ENCODE assay signal across 18 cellular contexts in genomic region chr10:74949434-74949833, GRCh38.
DNase-seq lines count a peak whose midpoint lies in the region; ATAC-seq, FAIRE-seq and TF ChIP-seq lines count a peak whose summit lies in the region.
"Had no signal": no experiment of that assay in that cellular context is flagged by ENCODE, and none has a peak within 500 bp of the region (broad histone marks: within the 10 kb centered on the region; RNA-seq: fewer than 3 reads in every experiment).

No MANE protein-coding gene starts in this region.

- no peaks in the 10 kb centered on the region for H4K20me1 ChIP-seq in keratinocyte (ENCODE audit: control insufficient read depth, extremely low read depth, insufficient read depth, low read length)

- no peak for TF ChIP-seq CTCF in astrocyte of the spinal cord (IDR thresholded peaks at IDR 0.05; ENCODE audit: low read depth, low read length)
- no peak for TF ChIP-seq CTCF in keratinocyte (optimal IDR thresholded peaks at IDR 0.05 in 1 of 3, IDR thresholded peaks at IDR 0.05 in 1 of 3, conservative IDR thresholded peaks at IDR 0.05 in 1 of 3; ENCODE audit: extremely low read depth in 1 of 3, insufficient read depth in 2 of 3, low read length in 3 of 3)

- no peaks in the 10 kb centered on the region for H3K27me3 Mint-ChIP-seq in activated T-cell treated with anti-CD3 and anti-CD28 coated beads, Interleukin-2, amount 50 U/mL, for 72 hours (ENCODE audit: low read depth)

- H3K4me3 ChIP-seq in astrocyte of the spinal cord (ENCODE audit: low read depth, low read length): no peak overlapping the region
- no peak overlapping the region for H3K4me3 ChIP-seq in keratinocyte (ENCODE audit: control insufficient read depth in 2 of 3, extremely low read depth in 1 of 3, insufficient read depth in 2 of 3, low read depth in 1 of 3, low read length in 3 of 3)
- H3K4me3 ChIP-seq in subcutaneous abdominal adipose tissue (ENCODE audit: low read depth in 1 of 5, low read length in 5 of 5): no peak overlapping the region
- H3K4me3 ChIP-seq: body of pancreas, heart left ventricle, right atrium auricular region had no signal

- H3K9ac ChIP-seq in keratinocyte (ENCODE audit: control insufficient read depth, extremely low read depth, insufficient read depth, low read length) (no peak overlapping the region), subcutaneous abdominal adipose tissue (ENCODE audit: low read length in 5 of 5) (no peak overlapping the region)

- no peaks in the 10 kb centered on the region for H3K36me3 ChIP-seq in keratinocyte (ENCODE audit: control insufficient read depth in 2 of 2, extremely low read depth in 1 of 2, insufficient read depth in 2 of 2, low read length in 2 of 2)
- no peaks in the 10 kb centered on the region for H3K36me3 ChIP-seq in subcutaneous abdominal adipose tissue (ENCODE audit: control insufficient read depth in 5 of 5, insufficient read depth in 5 of 5, low read length in 5 of 5)
- H3K36me3 ChIP-seq: heart left ventricle, right atrium auricular region had no signal

- no peaks in the 10 kb centered on the region for H3K79me2 ChIP-seq in keratinocyte (ENCODE audit: control insufficient read depth, insufficient read depth, low read length)

- no peak overlapping the region for H3K4me2 ChIP-seq in keratinocyte (ENCODE audit: control insufficient read depth, extremely low read depth, insufficient read depth, low read depth, low read length)

- in situ Hi-C loops in astrocyte of the spinal cord (cut with HindIII; ENCODE audit: low sequenced_read_pairs): no loop called here

- peak; percentile 54 to 80 for ATAC-seq in activated T-cell treated with anti-CD3 and anti-CD28 coated beads, Interleukin-2, amount 50 U/mL, for 72 hours (replicated peaks in 1 of 2)
- no peak for ATAC-seq in HG02763 (IDR thresholded peaks at IDR 0.05; ENCODE audit: unreplicated experiment)
- ATAC-seq: body of pancreas, heart left ventricle had no signal

- H3K9me3 Mint-ChIP-seq in activated T-cell treated with anti-CD3 and anti-CD28 coated beads, Interleukin-2, amount 50 U/mL, for 72 hours: no peaks in the 10 kb centered on the region

- dilution Hi-C loops in keratinocyte (cut with MboI; ENCODE audit: extremely low pct_ligation_motif_present, low sequenced_read_pairs): no loop called here

- H3K4me1 ChIP-seq in keratinocyte (ENCODE audit: control insufficient read depth, extremely low read depth, insufficient read depth, low read length) (peaks cover 26% of the 10 kb centered on the region), subcutaneous abdominal adipose tissue (ENCODE audit: control insufficient read depth in 5 of 5, insufficient read depth in 5 of 5, low read length in 5 of 5) (peaks cover 2 to 42% (median 18%) of the 10 kb centered on the region in 5 donors)

- peak overlapping the region; percentile 10 for H3K27ac ChIP-seq in keratinocyte (ENCODE audit: control insufficient read depth, insufficient read depth, low read length)
- H3K27ac ChIP-seq in subcutaneous abdominal adipose tissue (ENCODE audit: low read depth, low read length): peak overlapping the region; percentile 92
- H3K27ac ChIP-seq: heart left ventricle, right atrium auricular region had no signal

- H3K27me3 ChIP-seq in keratinocyte (ENCODE audit: control insufficient read depth, extremely low read depth, insufficient read depth, low read length) (no peaks in the 10 kb centered on the region), subcutaneous abdominal adipose tissue (ENCODE audit: control insufficient read depth in 5 of 5, insufficient read depth in 4 of 5, low read length in 5 of 5) (no peaks in the 10 kb centered on the region)
- H3K27me3 ChIP-seq: body of pancreas, heart left ventricle, right atrium auricular region had no signal

- H3K36me3 Mint-ChIP-seq in activated T-cell treated with anti-CD3 and anti-CD28 coated beads, Interleukin-2, amount 50 U/mL, for 72 hours (ENCODE audit: insufficient read depth in 2 of 2): peaks cover 0 to 2% of the 10 kb centered on the region in 2 donors

- no peak for FAIRE-seq in keratinocyte (lab: Jason Lieb, UNC)

- H3K27ac Mint-ChIP-seq in activated T-cell treated with anti-CD3 and anti-CD28 coated beads, Interleukin-2, amount 50 U/mL, for 72 hours: peak overlapping the region; percentile 72

- H2AFZ ChIP-seq in keratinocyte (ENCODE audit: control insufficient read depth, low read length): no peak overlapping the region

- no peaks in the 10 kb centered on the region for H3K9me1 ChIP-seq in keratinocyte (ENCODE audit: control insufficient read depth, extremely low read depth, insufficient read depth, low read length)

- H3K4me3 Mint-ChIP-seq in activated T-cell treated with anti-CD3 and anti-CD28 coated beads, Interleukin-2, amount 50 U/mL, for 72 hours: peak overlapping the region in 1 of 2 donors; percentile 29

- no peaks in the 10 kb centered on the region for H3K9me3 ChIP-seq in keratinocyte (ENCODE audit: control insufficient read depth, low read depth, low read length)
- no peaks in the 10 kb centered on the region for H3K9me3 ChIP-seq in subcutaneous abdominal adipose tissue (ENCODE audit: control insufficient read depth in 5 of 5, low read length in 5 of 5)
- H3K9me3 ChIP-seq: body of pancreas, heart left ventricle, right atrium auricular region had no signal

- H3K4me1 Mint-ChIP-seq in activated T-cell treated with anti-CD3 and anti-CD28 coated beads, Interleukin-2, amount 50 U/mL, for 72 hours (ENCODE audit: low read depth): peaks cover 31% of the 10 kb centered on the region

- no peak for DNase-seq in activated T-cell treated with anti-CD3 and anti-CD28 coated beads, Interleukin-2, amount 50 U/mL, for 72 hours
- DNase-seq in activated T-cell treated with anti-CD3 and anti-CD28 coated beads, Interleukin-2, amount 50 U/mL, for 1 hour: no peak
- DNase-seq in astrocyte of the spinal cord (ENCODE audit: low read depth, low spot score) (peak; percentile 35), keratinocyte (ENCODE audit: low read depth, low spot score) (no peak), NCI-H1436 treated with DMSO at 0.1 percent for 48 hours (lab: John Stamatoyannopoulos, UW) (no peak), SHP77 (lab: John Stamatoyannopoulos, UW) (no peak)
- DNase-seq: activated CD4-positive, alpha-beta T cell treated with anti-CD3 and anti-CD28 coated beads for 48 hours; activated effector memory CD4-positive, alpha-beta T cell treated with Interleukin-2 at 50 U/mL for 16 hours; body of pancreas; effector memory CD4-positive, alpha-beta T cell; heart left ventricle; NCI-H1930; NCI-H69; RPMI8226; stimulated activated naive CD4-positive, alpha-beta T cell treated with Interleukin-2 at 50 U/mL for 16 hours had no signal
